19 cellular contexts compared by ENCODE assay signal in the genomic region with DNA sequence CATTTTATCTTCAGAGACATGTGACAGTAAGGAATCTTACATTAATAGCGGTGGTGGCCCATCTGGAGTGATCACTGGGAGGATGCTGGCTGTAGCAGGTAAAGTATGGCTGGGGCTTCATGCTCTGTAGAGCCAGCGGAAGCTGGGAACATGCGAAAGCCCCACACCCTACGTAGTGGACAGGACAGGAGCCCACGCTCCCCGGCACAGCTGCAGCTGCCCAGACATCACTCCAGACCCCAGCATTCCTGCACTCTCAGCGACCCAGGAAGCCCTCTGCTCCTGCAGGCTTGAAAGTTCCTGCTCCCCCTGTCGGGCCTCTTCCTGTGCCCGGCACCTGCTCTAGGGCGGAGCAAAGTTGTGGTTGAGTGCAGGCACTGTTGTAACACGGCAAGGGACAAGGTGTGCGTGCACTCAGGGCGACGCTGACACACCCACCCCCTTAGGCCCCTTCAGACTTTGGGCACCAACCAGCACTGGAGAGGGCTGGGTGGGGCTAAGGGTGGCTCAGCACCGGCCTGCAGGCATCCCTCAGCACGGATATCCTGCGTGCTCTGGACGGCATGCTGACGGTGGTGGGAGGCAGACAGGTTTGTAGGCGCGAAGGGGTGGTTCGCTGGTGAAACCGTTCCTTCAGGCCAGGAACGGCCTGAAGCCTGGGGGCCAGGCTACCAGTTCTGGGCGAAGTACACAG.
A peak's percentile ranks its signal among the peaks of the same experiment; 100 is the strongest.
DNase-seq lines count a peak whose midpoint lies in the region; ATAC-seq, FAIRE-seq and TF ChIP-seq lines count a peak whose summit lies in the region.
"Had no signal": no experiment of that assay in that cellular context is flagged by ENCODE, and none has a peak within 500 bp of the region (broad histone marks: within the 10 kb centered on the region; RNA-seq: fewer than 3 reads in every experiment).

No MANE protein-coding gene starts in this region.

- H2AFZ ChIP-seq in GM23338 = no peak overlapping the region
- H2AFZ ChIP-seq in HepG2 (ENCODE audit: low read length) = peak overlapping the region; percentile 5

- H3K9me2 ChIP-seq in GM23338 (ENCODE audit: insufficient read depth) = peaks cover 7% of the 10 kb centered on the region; the same call in 1 of the 2 replicates

- no peaks in the 10 kb centered on the region for H3F3A ChIP-seq in GM23338 (replicated peaks; ENCODE audit: low read depth)

- no peak for TF ChIP-seq RAD21 in HepG2 (CRISPR knock-in tag; IDR thresholded peaks at IDR 0.05)

- H3K4me2 ChIP-seq in GM23338 (no peak overlapping the region), HepG2 (ENCODE audit: low read depth, low read length) (0 out of 2 replicates have a peak overlapping the region, but pooled peaks have one; percentile 10)

- CTCF ChIA-PET in WTC11 (lab: Charles Lee) (no interaction called here), HepG2 (lab: Yijun Ruan, JAX; ENCODE audit: low intra/inter-chr PET ratio, low total read pairs) (no interaction called here)

- intact Hi-C loops in HepG2 (cut with micrococcal nuclease; ENCODE audit: unreplicated experiment) = no loop called here
- intact Hi-C loops in spleen (cut with DNase I; ENCODE audit: low total_unique reads) = no loop called here

- H3K27me3 Mint-ChIP-seq in GM23338 (ENCODE audit: insufficient read depth, low read depth, poor library complexity) (peaks cover 2% of the 10 kb centered on the region), WTC11 (ENCODE audit: low read depth) (no peaks in the 10 kb centered on the region)
- H3K27me3 Mint-ChIP-seq: B cell; CD4-positive, alpha-beta T cell had no signal

- H3K4me1 Mint-ChIP-seq in GM23338 (no peaks in the 10 kb centered on the region; the same call in 2 of the 3 replicates), WTC11 (peaks cover 6% of the 10 kb centered on the region; the same call in 1 of the 2 replicates)
- H3K4me1 Mint-ChIP-seq: B cell had no signal

- H3K79me2 ChIP-seq in GM23338 (replicated peaks; ENCODE audit: insufficient read depth) (no peaks in the 10 kb centered on the region), HepG2 (ENCODE audit: insufficient read depth, low read length) (no peaks in the 10 kb centered on the region)

- no peak overlapping the region for H3K4me3 Mint-ChIP-seq in GM23338
- H3K4me3 Mint-ChIP-seq in WTC11 = no peak overlapping the region
- H3K4me3 Mint-ChIP-seq: B cell; CD4-positive, alpha-beta T cell; HFFc6 had no signal

- no peak for ATAC-seq in GM23338
- ATAC-seq in WTC11 = peak; percentile 43
- ATAC-seq in HepG2 = peak; percentile 69
- no peak for ATAC-seq in HG03095 (IDR thresholded peaks at IDR 0.05; ENCODE audit: unreplicated experiment)
- no peak for ATAC-seq in GM19463 (IDR thresholded peaks at IDR 0.05; ENCODE audit: unreplicated experiment)

- H3K27ac ChIP-seq in GM23338 (ENCODE audit: low read depth) (no peak overlapping the region), HepG2 (ENCODE audit: extremely low read length, insufficient read depth, low read length) (no peak overlapping the region), spleen (no peak overlapping the region)

- TF ChIP-seq EP300 in HepG2 (IDR thresholded peaks at IDR 0.05; ENCODE audit: low read depth in 2 of 2, low read length in 2 of 2) = no peak
- TF ChIP-seq EP300 in HepG2 (CRISPR knock-in tag; IDR thresholded peaks at IDR 0.05; ENCODE audit: borderline replicate concordance) = no peak

- H3K9me3 ChIP-seq in HepG2 (ENCODE audit: low read length) = no peaks in the 10 kb centered on the region; the same call in 1 of the 2 replicates
- H3K9me3 ChIP-seq in spleen = peaks cover 0 to 40% (median 14%) of the 10 kb centered on the region in 8 donors
- H3K9me3 ChIP-seq: HAP-1 had no signal

- no peak for TF ChIP-seq POLR2A in HepG2 (IDR thresholded peaks at IDR 0.05; ENCODE audit: insufficient read depth in 1 of 2, low read depth in 2 of 2, low read length in 2 of 2)
- TF ChIP-seq POLR2A in spleen (IDR thresholded peaks at IDR 0.05) = no peak

- no TSS peak for BruUV-seq in HepG2 (replicated peaks; lab: Mats Ljungman, UMichigan)

- H3K36me3 ChIP-seq in GM23338 (ENCODE audit: insufficient read depth) (no peaks in the 10 kb centered on the region), HepG2 (replicated peaks in 1 of 2; ENCODE audit: control insufficient read depth in 1 of 2, insufficient read depth in 2 of 2, low read length in 2 of 2) (no peaks in the 10 kb centered on the region), spleen (no peaks in the 10 kb centered on the region)
- H3K36me3 ChIP-seq: HAP-1 had no signal

- H3K9ac ChIP-seq in HepG2 (ENCODE audit: insufficient read depth, low read depth, low read length) = no peak overlapping the region

- no peak overlapping the region for H3K4me3 ChIP-seq in GM23338
- H3K4me3 ChIP-seq in HepG2 (replicated peaks in 1 of 3; ENCODE audit: insufficient read depth in 1 of 3, low read depth in 2 of 3, low read length in 3 of 3) = no peak overlapping the region; a peak in 1 of 6 replicates
- no peak overlapping the region for H3K4me3 ChIP-seq in spleen
- H3K4me3 ChIP-seq: HAP-1 had no signal

- H3K27ac Mint-ChIP-seq in GM23338 = no peak overlapping the region
- H3K27ac Mint-ChIP-seq in WTC11 = no peak overlapping the region
- H3K27ac Mint-ChIP-seq: B cell; CD4-positive, alpha-beta T cell; HFFc6 had no signal

- WGBS in HepG2 (ENCODE audit: low lambda C conversion rate) = 33% methylated on average over 5 of the region's 25 CpGs
- 80 to 88% (median 82%) methylated on average over 24 to 25 of the region's 25 CpGs for WGBS in spleen, 5 donors

- peaks cover 21% of the 10 kb centered on the region for H3K9me3 Mint-ChIP-seq in GM23338
- H3K9me3 Mint-ChIP-seq in WTC11 = peaks cover 25% of the 10 kb centered on the region

- H4K20me1 ChIP-seq in GM23338 (replicated peaks; ENCODE audit: insufficient read depth) = no peaks in the 10 kb centered on the region
- H4K20me1 ChIP-seq in HepG2 (ENCODE audit: insufficient read depth, low read length) = no peaks in the 10 kb centered on the region

- in situ Hi-C loops in HepG2 (cut with HindIII; ENCODE audit: extremely low pct_ligation_motif_present, low pct_unique_long_range_greater_than_20kb) = no loop called here

- POLR2A ChIA-PET in WTC11 (lab: Charles Lee) (no interaction called here), HepG2 (lab: Yijun Ruan, JAX) (no interaction called here)

- H3K36me3 Mint-ChIP-seq in GM23338 (ENCODE audit: low read depth) (peaks cover 17% of the 10 kb centered on the region; the same call in 2 of the 3 replicates), WTC11 (peaks cover 19% of the 10 kb centered on the region)

- H3K27me3 ChIP-seq in GM23338 (ENCODE audit: insufficient read depth) (no peaks in the 10 kb centered on the region), HepG2 (ENCODE audit: control insufficient read depth in 1 of 2, insufficient read depth in 2 of 2, low read length in 2 of 2) (no peaks in the 10 kb centered on the region; a peak in 1 of 5 replicates), spleen (replicated peaks in 1 of 7) (no peaks in the 10 kb centered on the region)

- H3K4me1 ChIP-seq in GM23338 (ENCODE audit: insufficient read depth) = no peaks in the 10 kb centered on the region
- H3K4me1 ChIP-seq in HepG2 (ENCODE audit: insufficient read depth, low read length) = no peaks in the 10 kb centered on the region; the same call in 1 of the 2 replicates
- no peaks in the 10 kb centered on the region for H3K4me1 ChIP-seq in spleen
- H3K4me1 ChIP-seq: HAP-1 had no signal

- no peak for TF ChIP-seq CTCF in GM23338 (conservative IDR thresholded peaks at IDR 0.05; ENCODE audit: low read depth in 2 of 2)
- TF ChIP-seq CTCF in WTC11 (IDR thresholded peaks at IDR 0.05) = no peak
- peak; percentile 21; the same call in 1 of the 2 replicates for TF ChIP-seq CTCF in HepG2 (CRISPR knock-in tag; IDR thresholded peaks at IDR 0.05)
- TF ChIP-seq CTCF in spleen (IDR thresholded peaks at IDR 0.05 in 8 of 11, conservative IDR thresholded peaks at IDR 0.05 in 3 of 11) = no peak

- DNase-seq in GM23338 (ENCODE audit: low spot score) = peak; percentile 3
- no peak for DNase-seq in WTC11 (ENCODE audit: low spot score)
- no peak for DNase-seq in HepG2 (ENCODE audit: low spot score)
- peak; percentile 62 for DNase-seq in spleen
- no peak for DNase-seq in NCI-H1694 treated with DMSO at 0.1 percent for 48 hours (lab: John Stamatoyannopoulos, UW)
- no peak for DNase-seq in NOMO-1 (lab: John Stamatoyannopoulos, UW; ENCODE audit: unreplicated experiment in 2 of 2)
- DNase-seq: C1 segment of cervical spinal cord; Calu3; CD4-positive, alpha-beta T cell; DMS 273 treated with DMSO at 0.1 percent for 48 hours; DND-41; GOT3; HFFc6 had no signal

- FAIRE-seq in HepG2 (lab: Jason Lieb, UNC) = no peak
- FAIRE-seq: A204.1, HTR-8/SVneo had no signal

TF ChIP-seq in GM23338, 12 proteins besides CTCF, POLR2A, EP300 and RAD21 (continues in another document):
- TF ChIP-seq POLR2AphosphoS5 (IDR thresholded peaks at IDR 0.05; ENCODE audit: low read depth) = no peak

TF ChIP-seq in WTC11, 78 proteins besides CTCF, POLR2A, EP300 and RAD21 (continues in another document):
- TF ChIP-seq NR2C2 (CRISPR knock-in tag; IDR thresholded peaks at IDR 0.05) (no peak), CREM (CRISPR knock-in tag; IDR thresholded peaks at IDR 0.05) (no peak), EMX1 (CRISPR knock-in tag; IDR thresholded peaks at IDR 0.05) (no peak), GRHL2 (CRISPR knock-in tag; IDR thresholded peaks at IDR 0.05; ENCODE audit: insufficient replicate concordance, severe bottlenecking) (no peak), SMAD4 (CRISPR knock-in tag; IDR thresholded peaks at IDR 0.05) (no peak)
- TF ChIP-seq, protein P1, sequence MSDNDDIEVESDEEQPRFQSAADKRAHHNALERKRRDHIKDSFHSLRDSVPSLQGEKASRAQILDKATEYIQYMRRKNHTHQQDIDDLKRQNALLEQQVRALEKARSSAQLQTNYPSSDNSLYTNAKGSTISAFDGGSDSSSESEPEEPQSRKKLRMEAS (CRISPR knock-in tag; IDR thresholded peaks at IDR 0.05) = no peak

TF ChIP-seq in HepG2, 621 proteins besides CTCF, POLR2A, EP300 and RAD21 (continues in another document):
- no peak for TF ChIP-seq NPAS2 (CRISPR knock-in tag; IDR thresholded peaks at IDR 0.05; ENCODE audit: borderline replicate concordance)
- TF ChIP-seq CEBPG (CRISPR knock-in tag; IDR thresholded peaks at IDR 0.05) = no peak
- no peak for TF ChIP-seq ZNF12 (CRISPR knock-in tag; IDR thresholded peaks at IDR 0.05)
- no peak for TF ChIP-seq HIVEP1 (CRISPR knock-in tag; IDR thresholded peaks at IDR 0.05)

Comparison
In these comparisons a context has a peak if more than half of its experiments do, and no peak if none do; other contexts are left out.
1. ATAC-seq: peak in WTC11 (single experiment) and HepG2 (single experiment); none in GM23338 (single experiment), HG03095 (single experiment) and GM19463 (single experiment).
2. DNase-seq: peak in GM23338 (single experiment) and spleen (single experiment); none in WTC11 (single experiment), HepG2 (single experiment), NCI-H1694 treated with DMSO at 0.1 percent for 48 hours (single experiment) and NOMO-1 (0 of 2).